ENCODE assay signal across 10 cellular contexts in the genomic region with DNA sequence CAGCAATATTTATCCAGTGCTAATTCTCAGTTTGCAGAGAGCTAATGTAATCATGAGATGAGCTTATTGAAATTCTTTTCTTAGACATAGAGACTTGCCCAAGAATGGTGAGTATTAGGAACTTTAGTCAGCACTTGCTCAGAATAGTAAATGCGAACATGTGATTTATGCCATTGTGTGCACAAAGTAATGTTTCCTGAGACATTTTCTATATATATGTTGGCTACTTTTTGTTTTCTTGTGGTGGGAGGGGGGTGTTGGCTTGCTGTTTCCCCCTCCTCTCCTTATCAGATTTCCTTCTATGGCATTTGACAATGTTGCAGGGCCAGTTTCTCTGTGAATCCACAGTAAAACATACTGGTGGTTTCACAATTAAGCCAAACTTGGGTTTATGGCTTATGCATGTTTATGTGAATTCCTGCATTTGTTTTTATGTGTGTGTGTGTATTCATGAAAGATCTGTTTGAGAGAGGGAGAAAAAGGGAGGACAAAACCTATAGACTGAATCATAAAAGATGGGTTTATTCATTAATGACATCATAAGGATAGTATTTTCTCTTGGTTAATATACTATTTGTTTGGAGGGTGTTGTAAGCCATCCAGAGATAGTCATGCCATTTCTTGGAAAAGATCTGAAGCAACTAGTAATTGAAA. TPM values are rescaled to one million over a fixed set of nuclear protein-coding genes. Genes with fewer than 3 reads are reported as not detected.
DNase-seq lines count a peak whose midpoint lies in the region; ATAC-seq and TF ChIP-seq lines count a peak whose summit lies in the region.
"Had no signal": no experiment of that assay in that cellular context is flagged by ENCODE, and none has a peak within 500 bp of the region (broad histone marks: within the 10 kb centered on the region; RNA-seq: fewer than 3 reads in every experiment).

No MANE protein-coding gene starts in this region.

- H3K9me3 Mint-ChIP-seq in MCF 10A (ENCODE audit: unreplicated experiment) (no peaks in the 10 kb centered on the region), naive B cell (peaks cover 0 to 4% (median 0%) of the 10 kb centered on the region in 7 donors), H9 (peaks cover 0 to 5% of the 10 kb centered on the region in 2 experiments; a peak in 1 of 5 replicates)

- H4K8ac ChIP-seq in H9 (replicated peaks; ENCODE audit: insufficient read length, low read depth, low read length): no peak overlapping the region

- BruUV-seq in MCF 10A (replicated peaks; lab: Mats Ljungman, UMichigan): no TSS peak

- H2BK15ac ChIP-seq in H9 (ENCODE audit: low read depth, low read length): no peak overlapping the region

- H4K5ac ChIP-seq in H9 (ENCODE audit: insufficient read length, low read depth, low read length): no peak overlapping the region

- H2AFZ ChIP-seq in H9 (ENCODE audit: low read length): no peak overlapping the region

- no peak overlapping the region for H3K56ac ChIP-seq in H9 (ENCODE audit: insufficient read length, low read depth, low read length)

- H3K79me2 ChIP-seq in H9 (ENCODE audit: insufficient read depth, low read length): no peaks in the 10 kb centered on the region

- no peak overlapping the region for H3K23ac ChIP-seq in H9 (ENCODE audit: insufficient read length, low read depth, low read length)

- no peak overlapping the region for H3K18ac ChIP-seq in H9 (ENCODE audit: insufficient read length, low read depth, low read length)

- H3K9ac ChIP-seq in H9 (ENCODE audit: extremely low read depth, insufficient read length, low read length): no peak overlapping the region

- ATAC-seq in HG03378 (IDR thresholded peaks at IDR 0.05; ENCODE audit: unreplicated experiment): peak; percentile 41
- ATAC-seq in naive B cell (ENCODE audit: low read depth in 2 of 2): no peak
- ATAC-seq in HG03520 (IDR thresholded peaks at IDR 0.05; ENCODE audit: unreplicated experiment): no peak

- no peak overlapping the region for H3K4me2 ChIP-seq in H9 (ENCODE audit: insufficient read depth, insufficient read length, low read length)

- no peaks in the 10 kb centered on the region for H3K4me1 ChIP-seq in H9 (ENCODE audit: insufficient read depth, low read length)

- TF ChIP-seq CTCF in MCF 10A (IDR thresholded peaks at IDR 0.05; ENCODE audit: unreplicated experiment) (no peak), H9 (conservative IDR thresholded peaks at IDR 0.05) (no peak)

- no peak overlapping the region for H3K4ac ChIP-seq in H9 (ENCODE audit: low read depth, low read length)

- CTCF ChIA-PET in MCF 10A (lab: Yijun Ruan, JAX): interaction anchor here (0.6 to 1.5 kb wide), 10 partner anchors 11 to 797 kb away, joined by 3 to 5 read pairs (median 4); no protein-coding TSS in a partner anchor

- peak overlapping the region; percentile 93 for H3K27ac Mint-ChIP-seq in MCF 10A (ENCODE audit: low read depth, unreplicated experiment)
- H3K27ac Mint-ChIP-seq in naive B cell: peak overlapping the region; percentile 75 to 98 (median 92)
- no peak overlapping the region for H3K27ac Mint-ChIP-seq in H9

- peaks cover 27% of the 10 kb centered on the region for H3K4me1 Mint-ChIP-seq in MCF 10A (ENCODE audit: insufficient read depth, unreplicated experiment)
- peaks cover 57 to 88% (median 81%) of the 10 kb centered on the region in 3 donors for H3K4me1 Mint-ChIP-seq in naive B cell
- peaks cover 3 to 7% of the 10 kb centered on the region in 2 experiments; a peak in 2 of 4 replicates for H3K4me1 Mint-ChIP-seq in H9

- H3K27me3 Mint-ChIP-seq in MCF 10A (ENCODE audit: insufficient read depth, unreplicated experiment) (no peaks in the 10 kb centered on the region), naive B cell (no peaks in the 10 kb centered on the region), H9 (ENCODE audit: low read depth) (no peaks in the 10 kb centered on the region)

- no peak overlapping the region for H2AK5ac ChIP-seq in H9 (ENCODE audit: insufficient read length, low read length)

- no peak overlapping the region for H3T11ph ChIP-seq in H9 (ENCODE audit: low read length)

- H3K36me3 Mint-ChIP-seq in MCF 10A (ENCODE audit: insufficient read depth, unreplicated experiment) (no peaks in the 10 kb centered on the region), naive B cell (peaks cover 15 to 46% of the 10 kb centered on the region in 2 donors), H9 (ENCODE audit: insufficient read depth in 1 of 3, low read depth in 3 of 3) (no peaks in the 10 kb centered on the region; a peak in 1 of 7 replicates)

- intact Hi-C loops in MCF 10A (cut with micrococcal nuclease): no loop called here

- no CpG with 5 or more reads among the region's 1 CpG for WGBS in H9 (ENCODE audit: extremely low coverage, insufficient read length, low lambda C conversion rate)

- H3K79me1 ChIP-seq in H9 (ENCODE audit: insufficient read depth, low read depth, low read length, poor library complexity, severe bottlenecking): no peaks in the 10 kb centered on the region

- no peak overlapping the region for H2BK20ac ChIP-seq in H9 (ENCODE audit: low read depth, low read length, poor library complexity, severe bottlenecking)

- H2BK5ac ChIP-seq in H9 (ENCODE audit: insufficient read length, low read length): no peak overlapping the region

- H3K9me3 ChIP-seq in H9 (ENCODE audit: control insufficient read depth, low read depth, low read length): no peaks in the 10 kb centered on the region

- no peak overlapping the region for H2BK12ac ChIP-seq in H9 (ENCODE audit: insufficient read length, low read depth, low read length)

- H2BK120ac ChIP-seq in H9 (ENCODE audit: low read depth, low read length, poor library complexity, severe bottlenecking): no peak overlapping the region

- peak; percentile 34 for DNase-seq in AG20443 (ENCODE audit: low spot score)
- DNase-seq in MCF 10A (ENCODE audit: unreplicated experiment): no peak
- DNase-seq in naive B cell: no peak
- no peak for DNase-seq in NCI-H187 treated with DMSO at 0.1 percent for 48 hours (lab: John Stamatoyannopoulos, UW)
- no peak for DNase-seq in H9
- DNase-seq in NOMO-1 treated with dmso at 0.1 percent for 144 hours (lab: John Stamatoyannopoulos, UW; ENCODE audit: unreplicated experiment): no peak
- DNase-seq: caudate nucleus, NCI-H345 had no signal

- H4K91ac ChIP-seq in H9 (ENCODE audit: insufficient read length, low read depth, low read length): no peak overlapping the region

- H3K4me3 Mint-ChIP-seq in MCF 10A (ENCODE audit: unreplicated experiment): no peak overlapping the region
- peak overlapping the region in 6 of 8 donors; percentile 4 to 87 (median 46) for H3K4me3 Mint-ChIP-seq in naive B cell
- no peak overlapping the region for H3K4me3 Mint-ChIP-seq in H9

- POLR2A ChIA-PET in MCF 10A (lab: Yijun Ruan, JAX): interaction anchor here (0.7 to 10.6 kb wide), 10 partner anchors 9 to 1098 kb away, joined by 3 to 135 read pairs (median 4); a partner anchor contains a TSS

- H3K23me2 ChIP-seq in H9 (ENCODE audit: insufficient read length, low read depth, low read length, poor library complexity, severe bottlenecking): no peaks in the 10 kb centered on the region

- H3K27me3 ChIP-seq in H9 (ENCODE audit: insufficient read depth, low read length): no peaks in the 10 kb centered on the region

- no peak overlapping the region for H3K27ac ChIP-seq in H9 (ENCODE audit: insufficient read length, low read depth, low read length)

- no peak overlapping the region for H3K14ac ChIP-seq in H9 (ENCODE audit: insufficient read depth, low read length)

- no peaks in the 10 kb centered on the region for H4K20me1 ChIP-seq in H9 (ENCODE audit: control insufficient read depth, insufficient read depth, insufficient read length)

RNA-seq across cellular contexts. Expression of a gene that starts 36.3 kb away (rescaled TPM):
- 10.9 and 12.2 TPM in 2 replicates for total RNA-seq in MCF 10A (2022)
- polyA plus RNA-seq in naive B cell (ENCODE audit: low read depth in 6 of 6): 100 to 1,000 TPM in 5 of 6 donors, 10 to 100 TPM in 1; 68.6 to 165 (median 122) TPM
- total RNA-seq in H9 (2021): 0.04 and 0.11 TPM in 2 replicates

Comparison
In these comparisons a context has a peak if more than half of its experiments do, and no peak if none do; other contexts are left out.
1. H3K27ac Mint-ChIP-seq: peak in MCF 10A (single experiment) and naive B cell (6 of 6); none in H9 (0 of 3).
2. H3K4me3 Mint-ChIP-seq: peak in naive B cell (6 of 8); none in MCF 10A (single experiment) and H9 (0 of 2).
3. RNA of a gene that starts 36.3 kb away (total RNA-seq): 10.9 to 12.2 TPM in MCF 10A; 0.04 to 0.11 TPM in H9; every median in the first group is over 10 times any median in the second.